Comparison of ENCODE assay signal across 11 cellular contexts in the genomic region with DNA sequence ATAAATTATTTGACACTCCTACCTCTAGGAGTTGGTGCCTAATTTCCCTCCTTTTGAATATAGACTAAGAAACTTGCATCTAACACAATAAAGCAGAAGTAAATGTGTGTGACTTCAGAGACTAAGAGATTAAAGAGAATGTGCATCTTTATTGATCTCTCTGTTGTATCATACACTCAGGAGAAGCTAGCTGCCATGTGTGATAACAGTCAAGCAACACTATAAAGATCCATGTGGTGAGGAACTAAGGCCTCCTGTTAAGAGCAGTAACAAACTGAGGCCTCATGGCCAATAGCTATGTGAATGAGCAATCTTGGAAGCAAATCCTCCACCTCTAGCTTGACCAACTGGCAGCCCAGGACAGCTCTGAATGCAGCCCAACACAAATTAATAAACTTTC. TPM values are rescaled to one million over a fixed set of nuclear protein-coding genes. Genes with fewer than 3 reads are reported as not detected.
DNase-seq lines count a peak whose midpoint lies in the region; ATAC-seq and TF ChIP-seq lines count a peak whose summit lies in the region.
"Had no signal": no experiment of that assay in that cellular context is flagged by ENCODE, and none has a peak within 500 bp of the region (broad histone marks: within the 10 kb centered on the region; RNA-seq: fewer than 3 reads in every experiment).

No MANE protein-coding gene starts in this region.

- DNase-seq in G401 (ENCODE audit: low spot score) (peak; percentile 14), OCI-M1 (lab: John Stamatoyannopoulos, UW) (peak; percentile 90), immature natural killer cell (no peak), mucosa of descending colon (no peak)
- DNase-seq: left ventricle myocardium inferior, NCI-H524 treated with DMSO at 0.1 percent for 48 hours, occipital lobe had no signal

- no peaks in the 10 kb centered on the region for H3K36me3 ChIP-seq in mucosa of descending colon (ENCODE audit: low read depth)
- H3K36me3 ChIP-seq: left ventricle myocardium inferior had no signal

- H3K27me3 Mint-ChIP-seq in immature natural killer cell (ENCODE audit: low read depth in 3 of 3): peaks cover 0 to 4% (median 0%) of the 10 kb centered on the region in 3 donors

- no peak for TF ChIP-seq CTCF in mucosa of descending colon (IDR thresholded peaks at IDR 0.05)

- H3K4me1 ChIP-seq in mucosa of descending colon (ENCODE audit: low read depth): peaks cover 6% of the 10 kb centered on the region

- H3K36me3 Mint-ChIP-seq in immature natural killer cell: no peaks in the 10 kb centered on the region

- peaks cover 20 to 67% of the 10 kb centered on the region in 2 donors for H3K4me1 Mint-ChIP-seq in immature natural killer cell

- H3K9me3 Mint-ChIP-seq in immature natural killer cell: no peaks in the 10 kb centered on the region
- H3K9me3 Mint-ChIP-seq: stimulated activated effector memory CD8-positive, alpha-beta T cell treated with anti-CD3 and anti-CD28 coated beads, Interleukin-12 subunit alpha, Interleukin-12 subunit beta, amount 100 ng/mL, for 72 hours had no signal

- in situ Hi-C loops in G401 (cut with HindIII; ENCODE audit: low sequenced_read_pairs): no loop called here

- intact Hi-C loops in mucosa of descending colon (cut with DNase I, micrococcal nuclease): no loop called here

- H3K4me3 Mint-ChIP-seq in immature natural killer cell: no peak overlapping the region
- H3K4me3 Mint-ChIP-seq: stimulated activated effector memory CD8-positive, alpha-beta T cell treated with anti-CD3 and anti-CD28 coated beads, Interleukin-12 subunit alpha, Interleukin-12 subunit beta, amount 100 ng/mL, for 72 hours had no signal

- H3K9me3 ChIP-seq in mucosa of descending colon: no peaks in the 10 kb centered on the region
- H3K9me3 ChIP-seq: left ventricle myocardium inferior had no signal

- peak overlapping the region in 5 of 6 donors; percentile 6 to 52 (median 37) for H3K27ac Mint-ChIP-seq in immature natural killer cell
- H3K27ac Mint-ChIP-seq: stimulated activated effector memory CD8-positive, alpha-beta T cell treated with anti-CD3 and anti-CD28 coated beads, Interleukin-12 subunit alpha, Interleukin-12 subunit beta, amount 100 ng/mL, for 72 hours had no signal

- ATAC-seq in GM21576 (IDR thresholded peaks at IDR 0.05; ENCODE audit: unreplicated experiment) (peak; percentile 29), HG03175 (IDR thresholded peaks at IDR 0.05; ENCODE audit: unreplicated experiment) (no peak), mucosa of descending colon (no peak), HG03342 (IDR thresholded peaks at IDR 0.05; ENCODE audit: unreplicated experiment) (no peak)
- ATAC-seq: stimulated activated effector memory CD8-positive, alpha-beta T cell treated with anti-CD3 and anti-CD28 coated beads, Interleukin-12 subunit alpha, Interleukin-12 subunit beta, amount 100 ng/mL, for 72 hours had no signal

- no peak overlapping the region for H3K4me3 ChIP-seq in mucosa of descending colon
- H3K4me3 ChIP-seq: left ventricle myocardium inferior had no signal

RNA-seq across cellular contexts. Expression of gene FANCL, which starts 3.4 kb away (rescaled TPM):
- total RNA-seq in G401 (2014; rRNA removed; shearing (Covaris generic)): 31.6 and 40.5 TPM in 2 replicates
- polyA plus RNA-seq in immature natural killer cell: 1 to 10 TPM; 4.9 to 8.7 (median 5.4) TPM
- 10 to 100 TPM; 19.5 to 33.5 (median 26.4) TPM for total RNA-seq in mucosa of descending colon

Comparison
In these comparisons a context has a peak if more than half of its experiments do, and no peak if none do; other contexts are left out.
1. DNase-seq: peak in G401 (single experiment) and OCI-M1 (single experiment); none in immature natural killer cell (0 of 3) and mucosa of descending colon (0 of 3).